Comparison of ENCODE assay signal across 2 cellular contexts in genomic region chr12:120736404-120737331, GRCh38.
TF ChIP-seq lines count a peak whose summit lies in the region.

No MANE protein-coding gene starts in this region.

TF ChIP-seq in HEK293, 187 proteins besides CTCF, POLR2A, EP300 and RAD21 (continued from another document):
- TF ChIP-seq ZNF645 (tag by site-specific recombination; IDR thresholded peaks at IDR 0.05) = no peak
- peak; percentile 86 for TF ChIP-seq ZBTB17 (tag by site-specific recombination; IDR thresholded peaks at IDR 0.05)
- no peak for TF ChIP-seq PRDM1 (tag by site-specific recombination; IDR thresholded peaks at IDR 0.05)
- no peak for TF ChIP-seq REPIN1 (tag by site-specific recombination; IDR thresholded peaks at IDR 0.05; ENCODE audit: low read depth)
- TF ChIP-seq ZNF623 (tag by site-specific recombination; IDR thresholded peaks at IDR 0.05) = peak; percentile 87
- TF ChIP-seq TSHZ1 (tag by site-specific recombination; IDR thresholded peaks at IDR 0.05; ENCODE audit: borderline replicate concordance) = no peak
- TF ChIP-seq ZNF843 (tag by site-specific recombination; IDR thresholded peaks at IDR 0.05) = no peak
- no peak for TF ChIP-seq ZNF76 (tag by site-specific recombination; IDR thresholded peaks at IDR 0.05; ENCODE audit: borderline replicate concordance, low read depth)
TF ChIP-seq in HEK293: peak in this region for 2.

TF ChIP-seq in WTC11, 78 proteins besides CTCF, POLR2A, EP300 and RAD21 (continued from another document):
- TF ChIP-seq ZNF425 (CRISPR knock-in tag; conservative IDR thresholded peaks at IDR 0.05) = no peak
- TF ChIP-seq ZNF121 (CRISPR knock-in tag; IDR thresholded peaks at IDR 0.05) = no peak
- no peak for TF ChIP-seq TEAD4 (CRISPR knock-in tag; IDR thresholded peaks at IDR 0.05)
- TF ChIP-seq CREB1 (CRISPR knock-in tag; IDR thresholded peaks at IDR 0.05) = no peak
- no peak for TF ChIP-seq ZNF416 (CRISPR knock-in tag; IDR thresholded peaks at IDR 0.05)
- no peak for TF ChIP-seq E2F5 (CRISPR knock-in tag; IDR thresholded peaks at IDR 0.05)
- TF ChIP-seq FOXJ3 (CRISPR knock-in tag; IDR thresholded peaks at IDR 0.05; ENCODE audit: borderline replicate concordance) = no peak
- TF ChIP-seq ZNF512 (CRISPR knock-in tag; IDR thresholded peaks at IDR 0.05; ENCODE audit: borderline replicate concordance) = no peak
- TF ChIP-seq HMGXB4 (CRISPR knock-in tag; IDR thresholded peaks at IDR 0.05) = no peak
- no peak for TF ChIP-seq ZNF263 (CRISPR knock-in tag; IDR thresholded peaks at IDR 0.05; ENCODE audit: low read depth)
TF ChIP-seq in WTC11: peak in this region for 0.
